2 cellular contexts compared by ENCODE assay signal in genomic region chr2:25559148-25559547, GRCh38.
TF ChIP-seq lines count a peak whose summit lies in the region.

No MANE protein-coding gene starts in this region.

TF ChIP-seq in SK-N-SH, 30 proteins besides CTCF, POLR2A, EP300 and RAD21 (continued from another document):
- TF ChIP-seq USF1 (IDR thresholded peaks at IDR 0.05; ENCODE audit: borderline replicate concordance, low read depth) (no peak), ZBTB33 (IDR thresholded peaks at IDR 0.05; ENCODE audit: borderline replicate concordance, low read depth) (no peak), CHD2 (IDR thresholded peaks at IDR 0.05; ENCODE audit: low read length, partially characterized antibody) (no peak), RXRA (IDR thresholded peaks at IDR 0.05; ENCODE audit: borderline replicate concordance, low read depth) (no peak), GATA2 (CRISPR knock-in tag; IDR thresholded peaks at IDR 0.05) (no peak), YY1 (IDR thresholded peaks at IDR 0.05; ENCODE audit: low read depth) (no peak), TAF1 (IDR thresholded peaks at IDR 0.05; ENCODE audit: borderline replicate concordance, low read depth, low read length) (no peak), SIN3A (IDR thresholded peaks at IDR 0.05; ENCODE audit: borderline replicate concordance, low read depth, low read length) (no peak), POLR2AphosphoS5 (IDR thresholded peaks at IDR 0.05; ENCODE audit: low read depth, low read length) (no peak), MEF2A (IDR thresholded peaks at IDR 0.05; ENCODE audit: borderline replicate concordance, low read depth) (no peak), RFX5 (IDR thresholded peaks at IDR 0.05; ENCODE audit: low read length) (no peak), RCOR1 (IDR thresholded peaks at IDR 0.05; ENCODE audit: low read length) (no peak), ELF1 (IDR thresholded peaks at IDR 0.05) (no peak), EZH2phosphoT487 (IDR thresholded peaks at IDR 0.05; ENCODE audit: borderline replicate concordance, low read depth) (no peak), REST (IDR thresholded peaks at IDR 0.05; ENCODE audit: low read depth, low read length) (no peak), SMC3 (IDR thresholded peaks at IDR 0.05; ENCODE audit: low read depth, low read length) (no peak)

TF ChIP-seq in SK-N-SH treated with all-trans-retinoic acid at 6 μM for 48 hours, 23 proteins besides CTCF, POLR2A, EP300 and RAD21 (continued from another document):
- TF ChIP-seq TSHZ2 (CRISPR knock-in tag; IDR thresholded peaks at IDR 0.05) (no peak), ZC3H10 (CRISPR knock-in tag; IDR thresholded peaks at IDR 0.05) (no peak), ESRRG (CRISPR knock-in tag; IDR thresholded peaks at IDR 0.05) (no peak), BACH2 (CRISPR knock-in tag; IDR thresholded peaks at IDR 0.05; ENCODE audit: borderline replicate concordance) (no peak), ZFP3 (CRISPR knock-in tag; IDR thresholded peaks at IDR 0.05) (no peak), CSDC2 (CRISPR knock-in tag; IDR thresholded peaks at IDR 0.05) (no peak)
